Comparison of ENCODE assay signal across 15 cellular contexts in genomic region chr1:59856725-59857338, GRCh38. TPM values are rescaled to one million over a fixed set of nuclear protein-coding genes. Genes with fewer than 3 reads are reported as not detected.
DNase-seq lines count a peak whose midpoint lies in the region; TF ChIP-seq lines count a peak whose summit lies in the region.
"Had no signal": no experiment of that assay in that cellular context is flagged by ENCODE, and none has a peak within 500 bp of the region (broad histone marks: within the 10 kb centered on the region; RNA-seq: fewer than 3 reads in every experiment).

No MANE protein-coding gene starts in this region.

- DNase-seq in breast epithelium (ENCODE audit: low spot score in 2 of 2) (no peak), MCF 10A (ENCODE audit: unreplicated experiment) (no peak), colonic mucosa (peak; percentile 66), left kidney (ENCODE audit: low read depth, low spot score) (peak; percentile 22), type B pancreatic cell (ENCODE audit: extremely low spot score, unreplicated experiment) (no peak), NK-92 (lab: John Stamatoyannopoulos, UW; ENCODE audit: unreplicated experiment) (no peak), SK-N-DZ (ENCODE audit: low spot score) (no peak), HK-2 (ENCODE audit: unreplicated experiment) (no peak)
- DNase-seq: activated CD4-positive, alpha-beta T cell treated with anti-CD3 and anti-CD28 coated beads, Interleukin-2, amount 50 U/mL, for 48 hours; activated effector memory CD4-positive, alpha-beta T cell treated with Interleukin-2 at 50 U/mL for 16 hours; COR-L47; effector CD4-positive, alpha-beta T cell; MV-4-11; NCI-H524 treated with DMSO at 0.1 percent for 48 hours had no signal

- no peak for TF ChIP-seq POLR2A in breast epithelium (IDR thresholded peaks at IDR 0.05)

- H3K9me3 Mint-ChIP-seq in MCF 10A (ENCODE audit: unreplicated experiment) = peaks cover 7% of the 10 kb centered on the region
- H3K9me3 Mint-ChIP-seq in type B pancreatic cell = no peaks in the 10 kb centered on the region

- no peak for TF ChIP-seq CTCF in breast epithelium (IDR thresholded peaks at IDR 0.05)
- no peak for TF ChIP-seq CTCF in MCF 10A (IDR thresholded peaks at IDR 0.05; ENCODE audit: unreplicated experiment)
- TF ChIP-seq CTCF in colonic mucosa (IDR thresholded peaks at IDR 0.05) = no peak
- TF ChIP-seq CTCF in type B pancreatic cell (conservative IDR thresholded peaks at IDR 0.05) = no peak

- H3K4me3 ChIP-seq in breast epithelium (no peak overlapping the region), colonic mucosa (no peak overlapping the region)

- BruUV-seq in MCF 10A (replicated peaks; lab: Mats Ljungman, UMichigan) = no TSS peak

- H3K4me3 Mint-ChIP-seq in MCF 10A (ENCODE audit: unreplicated experiment) (no peak overlapping the region), type B pancreatic cell (peak overlapping the region; percentile 27)

- no peaks in the 10 kb centered on the region for H3K36me3 ChIP-seq in breast epithelium
- H3K36me3 ChIP-seq in colonic mucosa = no peaks in the 10 kb centered on the region

- no peak overlapping the region for H3K27ac Mint-ChIP-seq in MCF 10A (ENCODE audit: low read depth, unreplicated experiment)
- H3K27ac Mint-ChIP-seq in type B pancreatic cell = peak overlapping the region; percentile 15

- H3K27ac ChIP-seq in breast epithelium = peak overlapping the region; percentile 3 to 50
- H3K27ac ChIP-seq in colonic mucosa = peak overlapping the region; percentile 83

- peak overlapping the region in 1 of 2 donors; percentile 63 for H3K9ac ChIP-seq in colonic mucosa (ENCODE audit: low read depth in 2 of 2, low read length in 2 of 2)

- CTCF ChIA-PET in MCF 10A (lab: Yijun Ruan, JAX) = interaction anchor here (0.7 to 1.6 kb wide), 4 partner anchors 12 to 1075 kb away, joined by 3 to 5 read pairs (median 4); no protein-coding TSS in a partner anchor

- H3K4me1 ChIP-seq in breast epithelium (no peaks in the 10 kb centered on the region), colonic mucosa (no peaks in the 10 kb centered on the region)

- intact Hi-C loops in breast epithelium (cut with DNase I; ENCODE audit: low total_unique reads) (no loop called here), MCF 10A (cut with micrococcal nuclease) (no loop called here), colonic mucosa (cut with DNase I) (no loop called here)

- POLR2A ChIA-PET in MCF 10A (lab: Yijun Ruan, JAX) = interaction anchor here (0.6 kb wide), 1 partner anchor 37 kb away, joined by 3 read pairs; no protein-coding TSS in a partner anchor

- H3K4me1 Mint-ChIP-seq in MCF 10A (ENCODE audit: insufficient read depth, unreplicated experiment) = no peaks in the 10 kb centered on the region
- peaks cover 7% of the 10 kb centered on the region for H3K4me1 Mint-ChIP-seq in type B pancreatic cell (ENCODE audit: unreplicated experiment)

- H3K27me3 Mint-ChIP-seq in MCF 10A (ENCODE audit: insufficient read depth, unreplicated experiment) = no peaks in the 10 kb centered on the region
- no peaks in the 10 kb centered on the region for H3K27me3 Mint-ChIP-seq in type B pancreatic cell

- H3K36me3 Mint-ChIP-seq in MCF 10A (ENCODE audit: insufficient read depth, unreplicated experiment) (peaks cover 16% of the 10 kb centered on the region), type B pancreatic cell (peaks cover 4% of the 10 kb centered on the region)

- no peaks in the 10 kb centered on the region for H3K27me3 ChIP-seq in breast epithelium
- H3K27me3 ChIP-seq in colonic mucosa = no peaks in the 10 kb centered on the region

- H3K9me3 ChIP-seq in breast epithelium = no peaks in the 10 kb centered on the region
- no peaks in the 10 kb centered on the region for H3K9me3 ChIP-seq in colonic mucosa

RNA-seq across cellular contexts. Expression of gene HOOK1, which starts 42.1 kb away (rescaled TPM):
- total RNA-seq in breast epithelium (10 to 100 TPM in 2 of 3 donors, under 1 TPM in 1; 0.16 to 33.7 (median 12.5) TPM), MCF 10A (2022) (23.3 and 25.0 TPM in 2 replicates), colonic mucosa (10 to 100 TPM; 42.4 to 47.8 TPM), type B pancreatic cell (ENCODE audit: low replicate concordance) (21.2 and 42.7 TPM in 2 replicates)
- 4.1 and 5.2 TPM in 2 replicates for polyA plus RNA-seq in SK-N-DZ (2014; cell fraction: cytosol; rRNA removed)
- 9.4 and 10.3 TPM in 2 replicates for polyA plus RNA-seq in SK-N-DZ (2014; cell fraction: nucleus; rRNA removed)
- total RNA-seq: RPMI7951 had no signal

Comparison
In these comparisons a context has a peak if more than half of its experiments do, and no peak if none do; other contexts are left out.
1. DNase-seq: peak in colonic mucosa (single experiment) and left kidney (single experiment); none in breast epithelium (0 of 2), MCF 10A (single experiment), type B pancreatic cell (single experiment), NK-92 (single experiment), SK-N-DZ (single experiment) and HK-2 (single experiment).